Comparison of ENCODE assay signal across 8 cellular contexts in genomic region chr3:41961061-41961749, GRCh38.
A peak's percentile ranks its signal among the peaks of the same experiment; 100 is the strongest.
DNase-seq lines count a peak whose midpoint lies in the region; ATAC-seq and TF ChIP-seq lines count a peak whose summit lies in the region.

No MANE protein-coding gene starts in this region.

- peak overlapping the region; percentile 99 for H3K4me3 Mint-ChIP-seq in nephron progenitor cell

- peak overlapping the region; percentile 74 for H3K4me2 ChIP-seq in OCI-LY1 (ENCODE audit: low read length)

- TF ChIP-seq CTCF in AG09309 (IDR thresholded peaks at IDR 0.05; ENCODE audit: control insufficient read depth, insufficient read depth, low read depth, low read length, missing control alignments) (no peak), OCI-LY1 (IDR thresholded peaks at IDR 0.05; ENCODE audit: low read length) (no peak), fibroblast of pulmonary artery (IDR thresholded peaks at IDR 0.05; ENCODE audit: low read length, missing control alignments) (no peak), nephron progenitor cell (IDR thresholded peaks at IDR 0.05) (no peak)

- peak; percentile 17 for ATAC-seq in GM19035 (IDR thresholded peaks at IDR 0.05; ENCODE audit: unreplicated experiment)
- ATAC-seq in HG03354 (IDR thresholded peaks at IDR 0.05; ENCODE audit: poor library complexity, severe bottlenecking, unreplicated experiment) = peak; percentile 22

- H3K36me3 Mint-ChIP-seq in nephron progenitor cell (ENCODE audit: low read depth) = no peaks in the 10 kb centered on the region

- H3K4me3 ChIP-seq in AG09309 (ENCODE audit: control insufficient read depth, low read depth, low read length) = peak overlapping the region; percentile 89
- peak overlapping the region; percentile 97 for H3K4me3 ChIP-seq in OCI-LY1 (ENCODE audit: low read depth, low read length, poor library complexity, severe bottlenecking)
- peak overlapping the region; percentile 90 for H3K4me3 ChIP-seq in fibroblast of pulmonary artery (replicated peaks; ENCODE audit: low read depth, low read length)

- no peaks in the 10 kb centered on the region for H3K27me3 ChIP-seq in OCI-LY1 (ENCODE audit: insufficient read depth, low read length)

- H3K9me3 Mint-ChIP-seq in nephron progenitor cell = no peaks in the 10 kb centered on the region

- peak overlapping the region; percentile 99 for H3K27ac Mint-ChIP-seq in nephron progenitor cell

- peaks cover 11% of the 10 kb centered on the region for H3K27me3 Mint-ChIP-seq in nephron progenitor cell (ENCODE audit: low read depth, poor library complexity)

- no peaks in the 10 kb centered on the region for H3K79me2 ChIP-seq in OCI-LY1 (ENCODE audit: insufficient read depth, low read length)

- H3K9me3 ChIP-seq in OCI-LY1 (ENCODE audit: low read length) = no peaks in the 10 kb centered on the region

- H4K20me1 ChIP-seq in OCI-LY1 (ENCODE audit: insufficient read depth, low read length) = no peaks in the 10 kb centered on the region

- no peaks in the 10 kb centered on the region for H3F3A ChIP-seq in OCI-LY1 (ENCODE audit: insufficient read depth, low read length)

- H3K27ac ChIP-seq in OCI-LY1 (ENCODE audit: low read depth, low read length, poor library complexity, severe bottlenecking) = peak overlapping the region; percentile 15

- peak overlapping the region; percentile 76 for H2AFZ ChIP-seq in OCI-LY1 (ENCODE audit: low read length)

- H3K4me1 Mint-ChIP-seq in nephron progenitor cell = peaks cover 18% of the 10 kb centered on the region

- H3K9me2 ChIP-seq in OCI-LY1 (ENCODE audit: low read depth, low read length) = no peaks in the 10 kb centered on the region

- H3K36me3 ChIP-seq in OCI-LY1 (ENCODE audit: insufficient read depth, low read length) = no peaks in the 10 kb centered on the region

- peaks cover 13% of the 10 kb centered on the region for H3K4me1 ChIP-seq in OCI-LY1 (ENCODE audit: insufficient read depth, low read length, severe bottlenecking)

- peak overlapping the region; percentile 73 for H3K9ac ChIP-seq in OCI-LY1 (ENCODE audit: low read length)

- peak; percentile 11 for DNase-seq in AG09309 (ENCODE audit: low read depth)
- peak; percentile 26 to 34 for DNase-seq in activated T-helper 1 cell treated with anti-CD3 and anti-CD28 coated beads, Interleukin-2, amount 50 U/mL, for 16 hours (ENCODE audit: low read depth in 1 of 2, low spot score in 1 of 2)
- peak; percentile 71 for DNase-seq in fibroblast of pulmonary artery (ENCODE audit: low read depth)
- peak; percentile 63 for DNase-seq in nephron progenitor cell
- peak; percentile 60 to 78 (median 68) for DNase-seq in stimulated activated naive CD4-positive, alpha-beta T cell (lab: John Stamatoyannopoulos, UW)

Comparison
In these comparisons a context has a peak if more than half of its experiments do, and no peak if none do; other contexts are left out.
1. Peak in every context shown above with its lines: DNase-seq, ATAC-seq, H3K4me3 ChIP-seq and H3K27ac ChIP-seq.
2. DNase-seq: peak in every context shown above with its lines; median percentile 71 in fibroblast of pulmonary artery; 68 in stimulated activated naive CD4-positive, alpha-beta T cell; 63 in nephron progenitor cell; 30 in activated T-helper 1 cell treated with anti-CD3 and anti-CD28 coated beads, Interleukin-2, amount 50 U/mL, for 16 hours; 11 in AG09309.